Comparison of ENCODE assay signal across 1 cellular context in the genomic region with DNA sequence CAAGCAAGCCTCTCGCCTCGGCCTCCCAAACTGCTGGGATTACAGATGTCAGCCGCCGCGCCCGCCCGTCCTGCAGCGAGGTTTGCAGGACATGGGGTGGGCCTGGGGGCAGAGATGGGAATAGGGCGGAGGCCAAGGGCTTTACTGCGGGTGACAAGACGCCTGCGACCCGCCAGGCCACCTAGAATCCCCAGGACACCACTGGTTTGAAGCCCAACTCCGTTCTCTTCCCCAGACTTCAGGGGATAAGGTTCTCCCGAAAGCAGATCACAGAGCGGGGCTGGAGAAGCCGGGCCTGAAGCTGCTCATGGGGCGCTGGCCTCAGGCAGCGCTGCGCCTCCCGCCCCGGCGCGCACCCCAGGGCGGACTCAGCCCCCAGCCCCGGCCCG.
TF ChIP-seq lines count a peak whose summit lies in the region.

No MANE protein-coding gene starts in this region.

TF ChIP-seq in A549, 52 proteins besides CTCF, POLR2A, EP300 and RAD21 (continued from another document):
- TF ChIP-seq MAZ (IDR thresholded peaks at IDR 0.05; ENCODE audit: borderline replicate concordance, low read depth, low read length), result no peak
- TF ChIP-seq PHF8 (IDR thresholded peaks at IDR 0.05; ENCODE audit: borderline replicate concordance, low read depth), result no peak; the same call in 1 of the 2 replicates
- TF ChIP-seq, protein P1, sequence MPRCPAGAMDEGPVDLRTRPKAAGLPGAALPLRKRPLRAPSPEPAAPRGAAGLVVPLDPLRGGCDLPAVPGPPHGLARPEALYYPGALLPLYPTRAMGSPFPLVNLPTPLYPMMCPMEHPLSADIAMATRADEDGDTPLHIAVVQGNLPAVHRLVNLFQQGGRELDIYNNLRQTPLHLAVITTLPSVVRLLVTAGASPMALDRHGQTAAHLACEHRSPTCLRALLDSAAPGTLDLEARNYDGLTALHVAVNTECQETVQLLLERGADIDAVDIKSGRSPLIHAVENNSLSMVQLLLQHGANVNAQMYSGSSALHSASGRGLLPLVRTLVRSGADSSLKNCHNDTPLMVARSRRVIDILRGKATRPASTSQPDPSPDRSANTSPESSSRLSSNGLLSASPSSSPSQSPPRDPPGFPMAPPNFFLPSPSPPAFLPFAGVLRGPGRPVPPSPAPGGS (IDR thresholded peaks at IDR 0.05), result no peak
- TF ChIP-seq, protein P2, sequence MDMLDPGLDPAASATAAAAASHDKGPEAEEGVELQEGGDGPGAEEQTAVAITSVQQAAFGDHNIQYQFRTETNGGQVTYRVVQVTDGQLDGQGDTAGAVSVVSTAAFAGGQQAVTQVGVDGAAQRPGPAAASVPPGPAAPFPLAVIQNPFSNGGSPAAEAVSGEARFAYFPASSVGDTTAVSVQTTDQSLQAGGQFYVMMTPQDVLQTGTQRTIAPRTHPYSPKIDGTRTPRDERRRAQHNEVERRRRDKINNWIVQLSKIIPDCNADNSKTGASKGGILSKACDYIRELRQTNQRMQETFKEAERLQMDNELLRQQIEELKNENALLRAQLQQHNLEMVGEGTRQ (IDR thresholded peaks at IDR 0.05), result no peak
- no peak for TF ChIP-seq CBX2 (IDR thresholded peaks at IDR 0.05; ENCODE audit: borderline replicate concordance, low read depth)
- no peak for TF ChIP-seq JUNB (IDR thresholded peaks at IDR 0.05)
- TF ChIP-seq FOXS1 (CRISPR knock-in tag; IDR thresholded peaks at IDR 0.05), result no peak
- TF ChIP-seq JUN (IDR thresholded peaks at IDR 0.05), result no peak; a peak in 1 of 5 replicates
- TF ChIP-seq CBX8 (IDR thresholded peaks at IDR 0.05), result no peak
- TF ChIP-seq KDM5A (IDR thresholded peaks at IDR 0.05), result no peak
- TF ChIP-seq, protein P3, sequence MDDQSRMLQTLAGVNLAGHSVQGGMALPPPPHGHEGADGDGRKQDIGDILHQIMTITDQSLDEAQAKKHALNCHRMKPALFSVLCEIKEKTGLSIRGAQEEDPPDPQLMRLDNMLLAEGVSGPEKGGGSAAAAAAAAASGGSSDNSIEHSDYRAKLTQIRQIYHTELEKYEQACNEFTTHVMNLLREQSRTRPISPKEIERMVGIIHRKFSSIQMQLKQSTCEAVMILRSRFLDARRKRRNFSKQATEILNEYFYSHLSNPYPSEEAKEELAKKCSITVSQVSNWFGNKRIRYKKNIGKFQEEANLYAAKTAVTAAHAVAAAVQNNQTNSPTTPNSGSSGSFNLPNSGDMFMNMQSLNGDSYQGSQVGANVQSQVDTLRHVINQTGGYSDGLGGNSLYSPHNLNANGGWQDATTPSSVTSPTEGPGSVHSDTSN (IDR thresholded peaks at IDR 0.05), result no peak; the same call in 1 of the 2 replicates
- TF ChIP-seq SMC3 (IDR thresholded peaks at IDR 0.05), result no peak
- no peak for TF ChIP-seq HOXB13 (CRISPR knock-in tag; IDR thresholded peaks at IDR 0.05; ENCODE audit: low read depth)
- TF ChIP-seq ESRRA (IDR thresholded peaks at IDR 0.05; ENCODE audit: borderline replicate concordance, low read length), result no peak
- TF ChIP-seq HOXA7 (CRISPR knock-in tag; IDR thresholded peaks at IDR 0.05), result peak; percentile 42; the same call in 1 of the 2 replicates
- 0 out of 2 replicates have a peak, but pooled peaks have one; percentile 23 for TF ChIP-seq FOSB (CRISPR knock-in tag; IDR thresholded peaks at IDR 0.05)
- no peak for TF ChIP-seq NFE2L2 (conservative IDR thresholded peaks at IDR 0.05; ENCODE audit: low read length)
- no peak for TF ChIP-seq FOSL2 (IDR thresholded peaks at IDR 0.05)
- no peak for TF ChIP-seq FOSL2 (CRISPR knock-in tag; IDR thresholded peaks at IDR 0.05)
- no peak for TF ChIP-seq ZFP36 (IDR thresholded peaks at IDR 0.05; ENCODE audit: borderline replicate concordance, partially characterized antibody)
- TF ChIP-seq ZSCAN20 (CRISPR knock-in tag; IDR thresholded peaks at IDR 0.05), result no peak
- TF ChIP-seq RCOR1 (IDR thresholded peaks at IDR 0.05; ENCODE audit: low read depth, low read length), result no peak
- TF ChIP-seq, protein P4, sequence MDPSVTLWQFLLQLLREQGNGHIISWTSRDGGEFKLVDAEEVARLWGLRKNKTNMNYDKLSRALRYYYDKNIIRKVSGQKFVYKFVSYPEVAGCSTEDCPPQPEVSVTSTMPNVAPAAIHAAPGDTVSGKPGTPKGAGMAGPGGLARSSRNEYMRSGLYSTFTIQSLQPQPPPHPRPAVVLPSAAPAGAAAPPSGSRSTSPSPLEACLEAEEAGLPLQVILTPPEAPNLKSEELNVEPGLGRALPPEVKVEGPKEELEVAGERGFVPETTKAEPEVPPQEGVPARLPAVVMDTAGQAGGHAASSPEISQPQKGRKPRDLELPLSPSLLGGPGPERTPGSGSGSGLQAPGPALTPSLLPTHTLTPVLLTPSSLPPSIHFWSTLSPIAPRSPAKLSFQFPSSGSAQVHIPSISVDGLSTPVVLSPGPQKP (IDR thresholded peaks at IDR 0.05; ENCODE audit: low read depth, low read length), result no peak
- TF ChIP-seq KDM1A (IDR thresholded peaks at IDR 0.05; ENCODE audit: low read depth), result no peak
- no peak for TF ChIP-seq ZNF302 (CRISPR knock-in tag; IDR thresholded peaks at IDR 0.05)
- TF ChIP-seq RARB (CRISPR knock-in tag; IDR thresholded peaks at IDR 0.05), result peak; percentile 35; the same call in 1 of the 2 replicates
- TF ChIP-seq EHF (CRISPR knock-in tag; IDR thresholded peaks at IDR 0.05), result no peak
- TF ChIP-seq POLR2AphosphoS2 (conservative IDR thresholded peaks at IDR 0.05; ENCODE audit: low read length), result peak; percentile 96; the same call in 1 of the 2 replicates
- no peak for TF ChIP-seq RFX5 (IDR thresholded peaks at IDR 0.05)
- TF ChIP-seq RNF2 (IDR thresholded peaks at IDR 0.05; ENCODE audit: borderline replicate concordance, low read depth), result no peak
- TF ChIP-seq HEYL (CRISPR knock-in tag; IDR thresholded peaks at IDR 0.05), result no peak
